Comparison of ENCODE assay signal across 28 cellular contexts in genomic region chr16:80738521-80738920, GRCh38.
"Had no signal": no experiment of that assay in that cellular context is flagged by ENCODE, and none has a peak within 500 bp of the region (broad histone marks: within the 10 kb centered on the region; RNA-seq: fewer than 3 reads in every experiment).

No MANE protein-coding gene starts in this region.

- H3K27ac ChIP-seq: left lung, lower lobe of right lung, ovary, skin epidermis, stomach, testis, thyroid gland, transverse colon, upper lobe of right lung had no signal

- DNase-seq: hippocampal formation; left colon; left lung; lower lobe of right lung; midbrain; mucosa of descending colon; naive thymus-derived CD4-positive, alpha-beta T cell; ovary; retina; right cardiac atrium; stimulated activated CD4-positive, alpha-beta T cell treated with anti-CD3 and anti-CD28 coated beads, Interleukin-12 subunit alpha, Interleukin-12 subunit beta, amount 100 ng/mL, for 4 hours; stimulated activated CD4-positive, alpha-beta T cell treated with anti-CD3 and anti-CD28 coated beads, Interleukin-15, amount 100 ng/mL, for 24 hours; stimulated activated CD4-positive, alpha-beta T cell treated with anti-CD3 and anti-CD28 coated beads, Interleukin-2, amount 100 ng/mL, for 24 hours; stimulated activated CD4-positive, alpha-beta T cell treated with anti-CD3 and anti-CD28 coated beads, Interleukin-4, amount 100 ng/mL, for 1 hour; stimulated activated naive B cell treated with anti-CD40 and anti-IgM and Interleukin-4, amounts not matched to agents 10 μg/mL and 1 μg/mL and 100 μg/mL, for 72 hours; stimulated activated naive CD8-positive, alpha-beta T cell treated with anti-CD3 and anti-CD28 coated beads, Interleukin-15, Interleukin-2, amounts not matched to agents 100 U/mL and 50 U/mL, for 24 hours; stomach; testis; thyroid gland; transverse colon; upper lobe of right lung had no signal

- H3K9me3 ChIP-seq: ovary, testis, thyroid gland had no signal

- H3K36me3 ChIP-seq: left lung, lower lobe of right lung, ovary, thyroid gland, transverse colon, upper lobe of right lung had no signal

- FAIRE-seq: keratinocyte, urothelium cell line had no signal

- H3K27ac Mint-ChIP-seq: memory B cell; naive thymus-derived CD4-positive, alpha-beta T cell; natural killer cell treated with Interleukin-12 subunit alpha and Interleukin-12 subunit beta and Interleukin-15 and Interleukin-18, amount 100 ng/mL, for 72 hours; progenitor cell of endocrine pancreas; stimulated activated naive B cell treated with anti-CD40 and anti-IgM and Interleukin-4, amounts not matched to agents 10 μg/mL and 1 μg/mL and 100 μg/mL, for 72 hours had no signal

- H3K4me1 Mint-ChIP-seq: stimulated activated naive B cell treated with anti-CD40 and anti-IgM and Interleukin-4, amounts not matched to agents 10 μg/mL and 1 μg/mL and 100 μg/mL, for 72 hours had no signal

- H3K4me1 ChIP-seq: left lung, lower lobe of right lung, stomach, thyroid gland, transverse colon, upper lobe of right lung had no signal

- ATAC-seq: left colon; left lung; lower lobe of right lung; mucosa of descending colon; naive thymus-derived CD4-positive, alpha-beta T cell; natural killer cell treated with Interleukin-12 subunit alpha and Interleukin-12 subunit beta and Interleukin-15 and Interleukin-18, amount 100 ng/mL, for 72 hours; right cardiac atrium; sciatic nerve; stimulated activated naive B cell treated with anti-CD40 and anti-IgM and Interleukin-4, amounts not matched to agents 10 μg/mL and 1 μg/mL and 100 μg/mL, for 72 hours; stimulated activated naive CD8-positive, alpha-beta T cell treated with anti-CD3 and anti-CD28 coated beads, Interleukin-15, Interleukin-2, amounts not matched to agents 100 U/mL and 50 U/mL, for 24 hours; upper lobe of right lung had no signal

- H3K4me3 Mint-ChIP-seq: memory B cell; naive thymus-derived CD4-positive, alpha-beta T cell; natural killer cell treated with Interleukin-12 subunit alpha and Interleukin-12 subunit beta and Interleukin-15 and Interleukin-18, amount 100 ng/mL, for 72 hours; stimulated activated naive B cell treated with anti-CD40 and anti-IgM and Interleukin-4, amounts not matched to agents 10 μg/mL and 1 μg/mL and 100 μg/mL, for 72 hours had no signal

- H3K4me3 ChIP-seq: left lung, lower lobe of right lung, mucosa of descending colon, ovary, skin epidermis, stomach, testis, thyroid gland, transverse colon, upper lobe of right lung had no signal

- H3K27me3 Mint-ChIP-seq: memory B cell; naive thymus-derived CD4-positive, alpha-beta T cell; natural killer cell treated with Interleukin-12 subunit alpha and Interleukin-12 subunit beta and Interleukin-15 and Interleukin-18, amount 100 ng/mL, for 72 hours; progenitor cell of endocrine pancreas had no signal

- H3K27me3 ChIP-seq: left lung, ovary, stomach, testis, thyroid gland, transverse colon, upper lobe of right lung had no signal
